7 cellular contexts compared by ENCODE assay signal in genomic region chr14:73887116-73887490, GRCh38. TPM values are rescaled to one million over a fixed set of nuclear protein-coding genes. Genes with fewer than 3 reads are reported as not detected.
DNase-seq lines count a peak whose midpoint lies in the region; ATAC-seq and TF ChIP-seq lines count a peak whose summit lies in the region.

No MANE protein-coding gene starts in this region.

- no peaks in the 10 kb centered on the region for H3K27me3 ChIP-seq in HCT116 (ENCODE audit: insufficient read depth, low read length)
- no peaks in the 10 kb centered on the region for H3K27me3 ChIP-seq in lower lobe of right lung (ENCODE audit: low read depth)
- no peaks in the 10 kb centered on the region for H3K27me3 ChIP-seq in transverse colon

- peaks cover 54% of the 10 kb centered on the region for H3K79me2 ChIP-seq in HCT116 (ENCODE audit: insufficient read depth, low read length)

- DNase-seq in HCT116 (ENCODE audit: low read depth, low spot score) = no peak
- DNase-seq in NB4 (ENCODE audit: low read depth) = no peak
- DNase-seq in cardiac fibroblast (ENCODE audit: low read depth in 2 of 2) = no peak
- DNase-seq in lower lobe of right lung = no peak
- DNase-seq in transverse colon = no peak
- DNase-seq in medulla oblongata (ENCODE audit: extremely low spot score) = no peak

- H3K27ac ChIP-seq in HCT116 (ENCODE audit: low read depth, low read length) (peak overlapping the region; percentile 83), lower lobe of right lung (peak overlapping the region; percentile 90), transverse colon (peak overlapping the region; percentile 92 to 97 (median 95))

- ATAC-seq in GM18511 (IDR thresholded peaks at IDR 0.05; ENCODE audit: unreplicated experiment) (peak; percentile 34), HCT116 (peak; percentile 11), lower lobe of right lung (peak; percentile 50 to 55)

- peak overlapping the region; percentile 93 for H3K9ac ChIP-seq in HCT116 (ENCODE audit: low read length)

- TF ChIP-seq POLR2A in HCT116 (IDR thresholded peaks at IDR 0.05; ENCODE audit: borderline replicate concordance, extremely low read depth, insufficient read depth, insufficient read length) (no peak), NB4 (IDR thresholded peaks at IDR 0.05; ENCODE audit: extremely low read depth, insufficient read length) (no peak), transverse colon (IDR thresholded peaks at IDR 0.05) (no peak)

- CTCF ChIA-PET in HCT116 (lab: Charles Lee) = interaction anchor here (2.1 kb wide), 1 partner anchor 158 kb away, joined by 9 read pairs; no protein-coding TSS in a partner anchor

- no peaks in the 10 kb centered on the region for H4K20me1 ChIP-seq in HCT116 (ENCODE audit: insufficient read depth)

- POLR2A ChIA-PET in HCT116 (lab: Charles Lee) = interaction anchor here (1.0 to 1.4 kb wide), 2 partner anchors 9 to 35 kb away, joined by 3 to 4 read pairs; partner anchors contain the start of gene PTGR2

- H3K4me3 ChIP-seq in HCT116 (replicated peaks in 1 of 2; ENCODE audit: low read depth in 1 of 2, low read length in 2 of 2) = peak overlapping the region; percentile 97 to 98
- H3K4me3 ChIP-seq in NB4 (ENCODE audit: low read depth, low read length) = peak overlapping the region; percentile 85
- peak overlapping the region; percentile 83 to 87 for H3K4me3 ChIP-seq in cardiac fibroblast (replicated peaks in 1 of 2; ENCODE audit: low read depth in 2 of 2, low read length in 2 of 2)
- peak overlapping the region; percentile 73 for H3K4me3 ChIP-seq in lower lobe of right lung
- H3K4me3 ChIP-seq in transverse colon = peak overlapping the region; percentile 72 to 94 (median 85)

- no peak for TF ChIP-seq RAD21 in HCT116 (IDR thresholded peaks at IDR 0.05; ENCODE audit: low read depth)

- WGBS in transverse colon (ENCODE audit: low coverage in 1 of 2), 2 donors = 0 to 1% methylated on average over 3 to 12 of the region's 13 CpGs

- no peaks in the 10 kb centered on the region for H3K9me3 ChIP-seq in HCT116 (ENCODE audit: control insufficient read depth in 1 of 2, insufficient read depth in 1 of 2, low read depth in 1 of 2, low read length in 2 of 2)
- no peaks in the 10 kb centered on the region for H3K9me3 ChIP-seq in lower lobe of right lung
- no peaks in the 10 kb centered on the region for H3K9me3 ChIP-seq in transverse colon

- H3K36me3 ChIP-seq in HCT116 (ENCODE audit: control insufficient read depth in 1 of 2, insufficient read depth in 2 of 2, low read length in 2 of 2) (peaks cover 3 to 4% of the 10 kb centered on the region in 2 experiments; a peak in 1 of 4 replicates), lower lobe of right lung (peaks cover 8% of the 10 kb centered on the region), transverse colon (no peaks in the 10 kb centered on the region)

- RAD21 ChIA-PET in HCT116 (lab: Charles Lee; ENCODE audit: low non-redundant PET in 1 of 2, low total read pairs in 2 of 2, uncharacterized antibody in 2 of 2, unreplicated experiment in 2 of 2) = no interaction called here

- intact Hi-C loops in HCT116 (cut with micrococcal nuclease) (no loop called here), lower lobe of right lung (cut with DNase I) (no loop called here), transverse colon (cut with DNase I; ENCODE audit: low total_unique reads) (no loop called here)

- in situ Hi-C loops in transverse colon (cut with MboI; ENCODE audit: low pct_ligation_motif_present in 1 of 4, low pct_unique_long_range_greater_than_20kb in 1 of 4, low sequenced_read_pairs in 3 of 4) = no loop called here

- no peak overlapping the region for H2AFZ ChIP-seq in HCT116 (ENCODE audit: low read depth, low read length, poor library complexity, severe bottlenecking)

- no peak for TF ChIP-seq EP300 in transverse colon (IDR thresholded peaks at IDR 0.05; ENCODE audit: low read depth)

- TF ChIP-seq CTCF in HCT116 (IDR thresholded peaks at IDR 0.05 in 2 of 3, conservative IDR thresholded peaks at IDR 0.05 in 1 of 3; ENCODE audit: borderline replicate concordance in 1 of 3, insufficient read depth in 1 of 3, low read depth in 2 of 3, low read length in 2 of 3) (no peak), NB4 (IDR thresholded peaks at IDR 0.05; ENCODE audit: low read depth, low read length) (no peak), cardiac fibroblast (IDR thresholded peaks at IDR 0.05; ENCODE audit: low read depth, low read length) (no peak), lower lobe of right lung (IDR thresholded peaks at IDR 0.05) (no peak), transverse colon (IDR thresholded peaks at IDR 0.05) (no peak)

- H3K4me1 ChIP-seq in HCT116 (ENCODE audit: control insufficient read depth in 1 of 2, insufficient read depth in 2 of 2, low read length in 2 of 2) = peaks cover 9 to 27% of the 10 kb centered on the region in 2 experiments
- peaks cover 36% of the 10 kb centered on the region for H3K4me1 ChIP-seq in lower lobe of right lung
- H3K4me1 ChIP-seq in transverse colon = peaks cover 6 to 30% (median 23%) of the 10 kb centered on the region in 4 donors

- H3K4me2 ChIP-seq in HCT116 (ENCODE audit: low read length) = peak overlapping the region; percentile 82

- no peaks in the 10 kb centered on the region for H3K9me2 ChIP-seq in HCT116 (ENCODE audit: insufficient read depth)

- BruUV-seq in HCT116 (replicated peaks; lab: Mats Ljungman, UMichigan) = no TSS peak

TF ChIP-seq in HCT116, 20 proteins besides CTCF, POLR2A, EP300 and RAD21:
- TF ChIP-seq, protein P1, sequence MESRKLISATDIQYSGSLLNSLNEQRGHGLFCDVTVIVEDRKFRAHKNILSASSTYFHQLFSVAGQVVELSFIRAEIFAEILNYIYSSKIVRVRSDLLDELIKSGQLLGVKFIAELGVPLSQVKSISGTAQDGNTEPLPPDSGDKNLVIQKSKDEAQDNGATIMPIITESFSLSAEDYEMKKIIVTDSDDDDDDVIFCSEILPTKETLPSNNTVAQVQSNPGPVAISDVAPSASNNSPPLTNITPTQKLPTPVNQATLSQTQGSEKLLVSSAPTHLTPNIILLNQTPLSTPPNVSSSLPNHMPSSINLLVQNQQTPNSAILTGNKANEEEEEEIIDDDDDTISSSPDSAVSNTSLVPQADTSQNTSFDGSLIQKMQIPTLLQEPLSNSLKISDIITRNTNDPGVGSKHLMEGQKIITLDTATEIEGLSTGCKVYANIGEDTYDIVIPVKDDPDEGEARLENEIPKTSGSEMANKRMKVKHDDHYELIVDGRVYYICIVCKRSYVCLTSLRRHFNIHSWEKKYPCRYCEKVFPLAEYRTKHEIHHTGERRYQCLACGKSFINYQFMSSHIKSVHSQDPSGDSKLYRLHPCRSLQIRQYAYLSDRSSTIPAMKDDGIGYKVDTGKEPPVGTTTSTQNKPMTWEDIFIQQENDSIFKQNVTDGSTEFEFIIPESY (IDR thresholded peaks at IDR 0.05; ENCODE audit: extremely low read depth, insufficient replicate concordance, low read length) = no peak
- no peak for TF ChIP-seq FOSL1 (IDR thresholded peaks at IDR 0.05; ENCODE audit: low read depth)
- peak; percentile 85 for TF ChIP-seq ZFX (IDR thresholded peaks at IDR 0.05)

RNA-seq across cellular contexts. Expression of gene ZNF410, which starts 0.4 kb away (rescaled TPM):
- total RNA-seq in HCT116 (2021; ENCODE audit: unreplicated experiment) (37.6 TPM), lower lobe of right lung (41.5 TPM), transverse colon (100 to 1,000 TPM in 1 of 4 donors, 10 to 100 TPM in 3; 33.2 to 104 (median 45.9) TPM)
- 19.0 and 24.7 TPM in 2 replicates for polyA plus RNA-seq in HCT116 (2012)

RNA-seq across cellular contexts. Expression of gene PTGR2, which starts 35.5 kb away (rescaled TPM):
- total RNA-seq in HCT116 (2021; ENCODE audit: unreplicated experiment) (22.1 TPM), lower lobe of right lung (10.8 TPM), transverse colon (10 to 100 TPM in 2 of 4 donors, 1 to 10 TPM in 2; 1.8 to 15.8 (median 10.8) TPM)
- 4.5 and 6.4 TPM in 2 replicates for polyA plus RNA-seq in HCT116 (2012)
